In genomic region chr10:4561301-4561700, GRCh38 we compare ENCODE assay signal across 26 cellular contexts.
DNase-seq lines count a peak whose midpoint lies in the region; TF ChIP-seq lines count a peak whose summit lies in the region.
"Had no signal": no experiment of that assay in that cellular context is flagged by ENCODE, and none has a peak within 500 bp of the region (broad histone marks: within the 10 kb centered on the region; RNA-seq: fewer than 3 reads in every experiment).

No MANE protein-coding gene starts in this region.

- no peak for TF ChIP-seq CTCF in ovary (IDR thresholded peaks at IDR 0.05)

- DNase-seq in NCI-H345 (lab: John Stamatoyannopoulos, UW) (peak; percentile 2), NCI-H345 treated with DMSO at 0.1 percent for 48 hours (lab: John Stamatoyannopoulos, UW; ENCODE audit: unreplicated experiment) (no peak), NCI-H128 (lab: John Stamatoyannopoulos, UW; ENCODE audit: unreplicated experiment) (peak; percentile 11), NCI-H2171 (lab: John Stamatoyannopoulos, UW) (peak; percentile 70), SJCRH30 (peak; percentile 59 to 77), ovary (no peak), MG63 (no peak)
- DNase-seq in T-helper 2 cell treated with Interferon-gamma antibody and Interleukin-4, amounts not matched to agents 5 μg/mL and 100 μg/mL, for 36 hours (ENCODE audit: low spot score): no peak
- DNase-seq: AML-193; Caco-2; CD4-positive, alpha-beta memory T cell; DMS79 treated with DMSO at 0.1 percent for 48 hours; GF-D8; HCEC 1CT; Kasumi-1; NCI-H1694 treated with DMSO at 0.1 percent for 48 hours; NCI-H2081; NCI-H226; NCI-H526; NK-92 treated with Interleukin-12 subunit alpha and Interleukin-12 subunit beta, amount 100 ng/mL, for 24 hours; PC-3; Right ventricle myocardium superior; T-cell had no signal

- H3K4me1 ChIP-seq in SJCRH30 (peaks cover 14% of the 10 kb centered on the region; the same call in 1 of the 2 replicates), ovary (ENCODE audit: insufficient read depth) (no peaks in the 10 kb centered on the region)
- H3K4me1 ChIP-seq: A549; BLaER1 treated with 17β-estradiol and CSF1 and Interleukin-3, amounts not matched to agents 10 nM and 100 nM; Caco-2 had no signal

- H3K9me3 ChIP-seq in SJCRH30 (replicated peaks) (no peaks in the 10 kb centered on the region), ovary (no peaks in the 10 kb centered on the region), MG63 (no peaks in the 10 kb centered on the region)
- H3K9me3 ChIP-seq: A549; BLaER1 treated with 17β-estradiol and CSF1 and Interleukin-3, amounts not matched to agents 10 nM and 100 nM; Caco-2 had no signal

- H3K27me3 ChIP-seq in SJCRH30 (no peaks in the 10 kb centered on the region), ovary (no peaks in the 10 kb centered on the region), MG63 (no peaks in the 10 kb centered on the region)
- H3K27me3 ChIP-seq: BLaER1 treated with 17β-estradiol and CSF1 and Interleukin-3, amounts not matched to agents 10 nM and 100 nM had no signal

- H3K4me1 Mint-ChIP-seq in T-helper 2 cell treated with Interferon-gamma antibody and Interleukin-4, amounts not matched to agents 5 μg/mL and 100 μg/mL, for 36 hours (ENCODE audit: low read depth): no peaks in the 10 kb centered on the region
- H3K4me1 Mint-ChIP-seq: CD4-positive, alpha-beta memory T cell; T-cell had no signal

- no peaks in the 10 kb centered on the region for H3K36me3 Mint-ChIP-seq in T-helper 2 cell treated with Interferon-gamma antibody and Interleukin-4, amounts not matched to agents 5 μg/mL and 100 μg/mL, for 36 hours (ENCODE audit: low read depth)
- H3K36me3 Mint-ChIP-seq: CD4-positive, alpha-beta memory T cell; T-cell had no signal

- H3K9me3 Mint-ChIP-seq in T-helper 2 cell treated with Interferon-gamma antibody and Interleukin-4, amounts not matched to agents 5 μg/mL and 100 μg/mL, for 36 hours: no peaks in the 10 kb centered on the region

- H3K36me3 ChIP-seq in SJCRH30: no peaks in the 10 kb centered on the region
- no peaks in the 10 kb centered on the region for H3K36me3 ChIP-seq in ovary
- no peaks in the 10 kb centered on the region for H3K36me3 ChIP-seq in MG63
- H3K36me3 ChIP-seq: BLaER1 treated with 17β-estradiol and CSF1 and Interleukin-3, amounts not matched to agents 10 nM and 100 nM had no signal

- H3K27me3 Mint-ChIP-seq in T-helper 2 cell treated with Interferon-gamma antibody and Interleukin-4, amounts not matched to agents 5 μg/mL and 100 μg/mL, for 36 hours (ENCODE audit: low read depth): peaks cover 18% of the 10 kb centered on the region

- no peak for TF ChIP-seq POLR2A in ovary (IDR thresholded peaks at IDR 0.05)

- no peak overlapping the region for H3K4me3 Mint-ChIP-seq in T-helper 2 cell treated with Interferon-gamma antibody and Interleukin-4, amounts not matched to agents 5 μg/mL and 100 μg/mL, for 36 hours
- H3K4me3 Mint-ChIP-seq: CD4-positive, alpha-beta memory T cell; T-cell had no signal

- no peak overlapping the region for H3K27ac Mint-ChIP-seq in T-helper 2 cell treated with Interferon-gamma antibody and Interleukin-4, amounts not matched to agents 5 μg/mL and 100 μg/mL, for 36 hours
- H3K27ac Mint-ChIP-seq: CD4-positive, alpha-beta memory T cell; T-cell had no signal

- 92 to 95% (median 94%) methylated on average over 5 of the region's 5 CpGs for WGBS in ovary, 3 donors

- H3K4me3 ChIP-seq in SJCRH30 (no peak overlapping the region), ovary (no peak overlapping the region), MG63 (no peak overlapping the region)
- H3K4me3 ChIP-seq: A549; BLaER1 treated with 17β-estradiol and CSF1 and Interleukin-3, amounts not matched to agents 10 nM and 100 nM; K562 had no signal

- TF ChIP-seq EP300 in ovary (IDR thresholded peaks at IDR 0.05): no peak

- H3K27ac ChIP-seq in SJCRH30 (no peak overlapping the region), ovary (no peak overlapping the region)
- H3K27ac ChIP-seq: A549; BLaER1 treated with 17β-estradiol and CSF1 and Interleukin-3, amounts not matched to agents 10 nM and 100 nM had no signal

- intact Hi-C loops in ovary (cut with DNase I): no loop called here

Comparison
In these comparisons a context has a peak if more than half of its experiments do, and no peak if none do; other contexts are left out.
1. DNase-seq: peak in NCI-H345 (single experiment), NCI-H128 (single experiment), NCI-H2171 (single experiment) and SJCRH30 (2 of 2); none in NCI-H345 treated with DMSO at 0.1 percent for 48 hours (single experiment), ovary (0 of 5), T-helper 2 cell treated with Interferon-gamma antibody and Interleukin-4, amounts not matched to agents 5 μg/mL and 100 μg/mL, for 36 hours (single experiment) and MG63 (single experiment).